12 cellular contexts compared by ENCODE assay signal in the genomic region with DNA sequence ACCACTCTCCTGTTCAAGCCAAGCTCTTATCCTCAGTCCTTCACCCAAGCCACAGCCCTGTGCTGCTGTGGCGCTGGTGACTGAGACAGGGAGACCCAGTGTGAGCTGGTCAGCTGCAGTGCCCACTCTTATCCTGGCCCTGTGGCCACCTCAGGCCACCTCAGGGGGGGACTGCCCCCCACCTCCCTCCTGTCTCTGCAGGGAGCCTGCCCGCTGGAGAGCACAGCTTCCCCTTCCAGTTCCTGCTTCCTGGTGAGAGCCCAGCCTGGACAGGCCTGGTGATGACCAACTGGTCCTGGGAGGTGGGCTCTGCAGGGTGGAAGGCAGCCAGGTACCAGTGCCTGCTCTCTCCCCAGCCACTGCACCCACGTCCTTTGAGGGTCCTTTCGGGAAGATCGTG. TPM values are rescaled to one million over a fixed set of nuclear protein-coding genes. Genes with fewer than 3 reads are reported as not detected.
DNase-seq lines count a peak whose midpoint lies in the region; ATAC-seq and TF ChIP-seq lines count a peak whose summit lies in the region.
"Had no signal": no experiment of that assay in that cellular context is flagged by ENCODE, and none has a peak within 500 bp of the region (broad histone marks: within the 10 kb centered on the region; RNA-seq: fewer than 3 reads in every experiment).

No MANE protein-coding gene starts in this region.

- H3K27ac Mint-ChIP-seq in activated naive CD8-positive, alpha-beta T cell = peak overlapping the region; percentile 72
- H3K27ac Mint-ChIP-seq in activated naive CD8-positive, alpha-beta T cell treated with anti-CD3 and anti-CD28 coated beads, Interleukin-2, amount 50 U/mL, for 24 hours = no peak overlapping the region
- H3K27ac Mint-ChIP-seq in mesothelial cell of epicardium (peak overlapping the region; percentile 88), type B pancreatic cell (peak overlapping the region; percentile 99)
- H3K27ac Mint-ChIP-seq: activated naive CD4-positive, alpha-beta T cell treated with anti-CD3 and anti-CD28 coated beads, Interleukin-2, amount 50 U/mL, for 24 hours had no signal

- no peak for TF ChIP-seq POLR2A in breast epithelium (IDR thresholded peaks at IDR 0.05)

- no peaks in the 10 kb centered on the region for H3K27me3 Mint-ChIP-seq in activated naive CD8-positive, alpha-beta T cell
- H3K27me3 Mint-ChIP-seq in activated naive CD8-positive, alpha-beta T cell treated with anti-CD3 and anti-CD28 coated beads, Interleukin-2, amount 50 U/mL, for 24 hours = no peaks in the 10 kb centered on the region
- no peaks in the 10 kb centered on the region for H3K27me3 Mint-ChIP-seq in mesothelial cell of epicardium (ENCODE audit: low read depth)
- no peaks in the 10 kb centered on the region for H3K27me3 Mint-ChIP-seq in type B pancreatic cell
- H3K27me3 Mint-ChIP-seq: activated naive CD4-positive, alpha-beta T cell treated with anti-CD3 and anti-CD28 coated beads, Interleukin-2, amount 50 U/mL, for 24 hours had no signal

- no peak overlapping the region for H3K4me3 Mint-ChIP-seq in activated naive CD8-positive, alpha-beta T cell
- no peak overlapping the region for H3K4me3 Mint-ChIP-seq in activated naive CD8-positive, alpha-beta T cell treated with anti-CD3 and anti-CD28 coated beads, Interleukin-2, amount 50 U/mL, for 24 hours
- H3K4me3 Mint-ChIP-seq in mesothelial cell of epicardium = no peak overlapping the region
- H3K4me3 Mint-ChIP-seq in type B pancreatic cell = no peak overlapping the region
- H3K4me3 Mint-ChIP-seq: activated naive CD4-positive, alpha-beta T cell treated with anti-CD3 and anti-CD28 coated beads, Interleukin-2, amount 50 U/mL, for 24 hours had no signal

- TF ChIP-seq CTCF in breast epithelium (IDR thresholded peaks at IDR 0.05) (no peak), mesothelial cell of epicardium (IDR thresholded peaks at IDR 0.05; ENCODE audit: unreplicated experiment) (no peak), type B pancreatic cell (conservative IDR thresholded peaks at IDR 0.05) (no peak)

- no peaks in the 10 kb centered on the region for H3K27me3 ChIP-seq in breast epithelium

- no peak for ATAC-seq in activated naive CD8-positive, alpha-beta T cell treated with anti-CD3 and anti-CD28 coated beads, Interleukin-2, amount 50 U/mL, for 24 hours
- ATAC-seq: right cardiac atrium had no signal

- H3K27ac ChIP-seq in breast epithelium = peak overlapping the region; percentile 93 to 98

- no peaks in the 10 kb centered on the region for H3K36me3 ChIP-seq in breast epithelium

- H3K4me1 ChIP-seq in breast epithelium = peaks cover 14 to 31% of the 10 kb centered on the region in 2 donors

- peaks cover 29% of the 10 kb centered on the region for H3K4me1 Mint-ChIP-seq in activated naive CD8-positive, alpha-beta T cell (ENCODE audit: low read depth)
- H3K4me1 Mint-ChIP-seq in activated naive CD8-positive, alpha-beta T cell treated with anti-CD3 and anti-CD28 coated beads, Interleukin-2, amount 50 U/mL, for 24 hours = peaks cover 30% of the 10 kb centered on the region
- peaks cover 26% of the 10 kb centered on the region for H3K4me1 Mint-ChIP-seq in mesothelial cell of epicardium
- H3K4me1 Mint-ChIP-seq in type B pancreatic cell (ENCODE audit: unreplicated experiment) = peaks cover 14% of the 10 kb centered on the region

- no peak for DNase-seq in activated naive CD8-positive, alpha-beta T cell treated with anti-CD3 and anti-CD28 coated beads, Interleukin-2, amount 50 U/mL, for 24 hours
- DNase-seq in breast epithelium (ENCODE audit: low spot score in 2 of 2) = no peak
- DNase-seq in mesothelial cell of epicardium (ENCODE audit: low spot score in 2 of 2, unreplicated experiment in 2 of 2) = no peak
- no peak for DNase-seq in type B pancreatic cell (ENCODE audit: extremely low spot score, unreplicated experiment)
- no peak for DNase-seq in GM03348 (ENCODE audit: low spot score)
- DNase-seq in NCI-H128 (lab: John Stamatoyannopoulos, UW; ENCODE audit: unreplicated experiment) = no peak
- no peak for DNase-seq in stimulated activated CD4-positive, alpha-beta T cell treated with anti-CD3 and anti-CD28 coated beads, Interleukin-2, amount 100 ng/mL, for 48 hours
- DNase-seq: NCI-H1436, NCI-H526 had no signal

- H3K4me3 ChIP-seq in breast epithelium = no peak overlapping the region

- H3K36me3 Mint-ChIP-seq in activated naive CD8-positive, alpha-beta T cell = no peaks in the 10 kb centered on the region
- H3K36me3 Mint-ChIP-seq in activated naive CD8-positive, alpha-beta T cell treated with anti-CD3 and anti-CD28 coated beads, Interleukin-2, amount 50 U/mL, for 24 hours (ENCODE audit: low read depth) = peaks cover 6% of the 10 kb centered on the region
- peaks cover 5% of the 10 kb centered on the region for H3K36me3 Mint-ChIP-seq in mesothelial cell of epicardium
- H3K36me3 Mint-ChIP-seq in type B pancreatic cell = no peaks in the 10 kb centered on the region

- intact Hi-C loops in breast epithelium (cut with DNase I; ENCODE audit: low total_unique reads) = no loop called here

- no peaks in the 10 kb centered on the region for H3K9me3 ChIP-seq in breast epithelium

- no peaks in the 10 kb centered on the region for H3K9me3 Mint-ChIP-seq in activated naive CD8-positive, alpha-beta T cell (ENCODE audit: low read depth)
- H3K9me3 Mint-ChIP-seq in activated naive CD8-positive, alpha-beta T cell treated with anti-CD3 and anti-CD28 coated beads, Interleukin-2, amount 50 U/mL, for 24 hours = no peaks in the 10 kb centered on the region
- H3K9me3 Mint-ChIP-seq in mesothelial cell of epicardium = no peaks in the 10 kb centered on the region
- no peaks in the 10 kb centered on the region for H3K9me3 Mint-ChIP-seq in type B pancreatic cell
- H3K9me3 Mint-ChIP-seq: activated naive CD4-positive, alpha-beta T cell treated with anti-CD3 and anti-CD28 coated beads, Interleukin-2, amount 50 U/mL, for 24 hours had no signal

RNA-seq across cellular contexts. Expression of a gene that starts 5.5 kb away (rescaled TPM):
- total RNA-seq in breast epithelium (100 to 1,000 TPM in 1 of 3 donors, 10 to 100 TPM in 2; 63.7 to 113 (median 91.2) TPM), mesothelial cell of epicardium (133 to 147 TPM (median 136 TPM) in 3 replicates), type B pancreatic cell (ENCODE audit: low replicate concordance) (99.8 and 111 TPM in 2 replicates)

RNA-seq across cellular contexts. Expression of a gene that starts 7.8 kb away (rescaled TPM):
- total RNA-seq in breast epithelium (100 to 1,000 TPM in 1 of 3 donors, 10 to 100 TPM in 2; 23.8 to 122 (median 57.0) TPM), mesothelial cell of epicardium (36.5 to 40.5 TPM (median 39.1 TPM) in 3 replicates), type B pancreatic cell (ENCODE audit: low replicate concordance) (46.4 and 96.6 TPM in 2 replicates)

RNA-seq across cellular contexts. Expression of a gene that starts 22.9 kb away (rescaled TPM):
- total RNA-seq in breast epithelium (10 to 100 TPM in 2 of 3 donors, 1 to 10 TPM in 1; 9.4 to 17.7 (median 16.5) TPM), mesothelial cell of epicardium (31.1 to 33.2 TPM (median 31.9 TPM) in 3 replicates), type B pancreatic cell (ENCODE audit: low replicate concordance) (41.7 and 45.3 TPM in 2 replicates)

RNA-seq across cellular contexts. Expression of a gene that starts 34.5 kb away (rescaled TPM):
- total RNA-seq in breast epithelium = 10 to 100 TPM; 23.4 to 47.5 (median 45.1) TPM
- total RNA-seq in mesothelial cell of epicardium = 55.0 to 59.4 TPM (median 56.1 TPM) in 3 replicates
- 33.8 and 45.8 TPM in 2 replicates for total RNA-seq in type B pancreatic cell (ENCODE audit: low replicate concordance)
